ENCODE assay signal across 8 cellular contexts in genomic region chr20:834151-834747, GRCh38. TPM values are rescaled to one million over a fixed set of nuclear protein-coding genes. Genes with fewer than 3 reads are reported as not detected.
A peak's percentile ranks its signal among the peaks of the same experiment; 100 is the strongest.
DNase-seq lines count a peak whose midpoint lies in the region; ATAC-seq and TF ChIP-seq lines count a peak whose summit lies in the region.

No MANE protein-coding gene starts in this region.

- H3K9me3 ChIP-seq in skeletal muscle tissue (ENCODE audit: control insufficient read depth in 3 of 3, low read length in 3 of 3) = peaks cover 0 to 2% (median 0%) of the 10 kb centered on the region in 3 donors

- H3K27ac ChIP-seq in VCaP (peak overlapping the region; percentile 89), skeletal muscle tissue (ENCODE audit: low read depth, low read length) (peak overlapping the region; percentile 78)

- peaks cover 34% of the 10 kb centered on the region for H3K4me1 Mint-ChIP-seq in T-helper 1 cell treated with Interleukin-12 subunit alpha and Interleukin-12 subunit beta and Interleukin-4 antibody, amounts not matched to agents 30 μg/mL and 1 μg/mL, for 36 hours (ENCODE audit: low read depth)

- DNase-seq in T-helper 1 cell (no peak), left cardiac atrium (no peak), GF-D8 (lab: John Stamatoyannopoulos, UW) (no peak)

- H3K4me1 ChIP-seq in skeletal muscle tissue (ENCODE audit: control insufficient read depth in 3 of 3, insufficient read depth in 3 of 3, low read length in 3 of 3) = peaks cover 19 to 40% (median 29%) of the 10 kb centered on the region in 3 donors

- TF ChIP-seq CTCF in VCaP (conservative IDR thresholded peaks at IDR 0.05) = no peak

- H3K4me3 Mint-ChIP-seq in T-helper 1 cell treated with Interleukin-12 subunit alpha and Interleukin-12 subunit beta and Interleukin-4 antibody, amounts not matched to agents 30 μg/mL and 1 μg/mL, for 36 hours = peak overlapping the region; percentile 79

- H3K27me3 Mint-ChIP-seq in T-helper 1 cell treated with Interleukin-12 subunit alpha and Interleukin-12 subunit beta and Interleukin-4 antibody, amounts not matched to agents 30 μg/mL and 1 μg/mL, for 36 hours (ENCODE audit: low read depth) = no peaks in the 10 kb centered on the region

- intact Hi-C loops in left cardiac atrium (cut with DNase I) = no loop called here

- H3K9me3 Mint-ChIP-seq in T-helper 1 cell treated with Interleukin-12 subunit alpha and Interleukin-12 subunit beta and Interleukin-4 antibody, amounts not matched to agents 30 μg/mL and 1 μg/mL, for 36 hours = no peaks in the 10 kb centered on the region

- H3K36me3 Mint-ChIP-seq in T-helper 1 cell treated with Interleukin-12 subunit alpha and Interleukin-12 subunit beta and Interleukin-4 antibody, amounts not matched to agents 30 μg/mL and 1 μg/mL, for 36 hours (ENCODE audit: low read depth) = peaks cover 5% of the 10 kb centered on the region

- peak overlapping the region; percentile 76 to 94 (median 84) for H3K9ac ChIP-seq in skeletal muscle tissue (ENCODE audit: low read depth in 1 of 3, low read length in 3 of 3)

- peak; percentile 2 for ATAC-seq in left cardiac atrium
- no peak for ATAC-seq in HG02759 (IDR thresholded peaks at IDR 0.05; ENCODE audit: unreplicated experiment)
- ATAC-seq in HG03108 (IDR thresholded peaks at IDR 0.05; ENCODE audit: unreplicated experiment) = no peak

- H3K27ac Mint-ChIP-seq in T-helper 1 cell treated with Interleukin-12 subunit alpha and Interleukin-12 subunit beta and Interleukin-4 antibody, amounts not matched to agents 30 μg/mL and 1 μg/mL, for 36 hours = peak overlapping the region; percentile 88

- no peaks in the 10 kb centered on the region for H3K36me3 ChIP-seq in skeletal muscle tissue (ENCODE audit: control insufficient read depth in 3 of 3, insufficient read depth in 3 of 3, low read length in 3 of 3)

- H3K4me3 ChIP-seq in skeletal muscle tissue (ENCODE audit: low read length in 3 of 3) = peak overlapping the region; percentile 78 to 83 (median 81)

- no peaks in the 10 kb centered on the region for H3K27me3 ChIP-seq in skeletal muscle tissue (ENCODE audit: control insufficient read depth in 3 of 3, insufficient read depth in 3 of 3, low read length in 3 of 3)

RNA-seq across cellular contexts. Expression of gene FAM110A, which starts 0.7 kb away (rescaled TPM):
- 1 to 10 TPM; 4.0 to 4.4 TPM for total RNA-seq in left cardiac atrium
- total RNA-seq in skeletal muscle tissue = 7.3 TPM

Comparison
In these comparisons a context has a peak if more than half of its experiments do, and no peak if none do; other contexts are left out.
1. ATAC-seq: peak in left cardiac atrium (2 of 2); none in HG02759 (single experiment) and HG03108 (single experiment).